Comparison of ENCODE assay signal across 9 cellular contexts in the genomic region with DNA sequence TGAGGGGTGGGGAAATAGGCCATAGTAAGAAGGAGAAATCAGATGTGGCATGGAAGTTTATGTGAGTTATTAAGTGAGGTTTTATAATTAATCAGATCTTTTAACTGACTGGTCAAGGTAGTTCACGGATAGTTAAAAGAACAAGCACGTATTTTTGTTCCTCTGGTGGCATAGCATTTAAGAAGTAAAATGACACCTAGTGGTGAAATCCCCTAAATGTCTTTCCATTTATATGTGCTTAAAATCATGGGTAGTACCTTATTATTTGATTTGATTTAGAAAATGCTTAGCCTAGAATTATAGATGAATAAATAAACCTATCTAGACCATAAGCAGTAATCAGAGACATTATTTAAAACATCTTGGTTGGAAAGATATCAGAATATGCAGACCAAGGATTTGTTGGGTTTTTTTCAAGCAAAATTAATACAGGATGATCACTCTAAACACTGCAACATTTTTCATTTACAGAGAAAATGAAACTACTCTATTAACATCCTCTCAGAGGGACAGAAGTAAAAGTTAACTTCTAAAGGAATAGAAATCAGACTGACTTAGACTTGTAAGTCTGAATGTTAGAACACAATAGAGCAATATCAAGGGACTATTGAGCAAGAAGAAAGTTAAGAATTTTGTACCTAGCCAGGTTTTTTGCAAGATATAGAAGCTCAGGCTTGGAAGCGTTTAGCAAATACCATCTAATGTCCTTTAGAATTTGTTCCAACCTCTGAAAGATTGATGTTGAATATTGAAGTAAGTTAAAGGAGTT.
DNase-seq lines count a peak whose midpoint lies in the region; ATAC-seq and TF ChIP-seq lines count a peak whose summit lies in the region.
"Had no signal": no experiment of that assay in that cellular context is flagged by ENCODE, and none has a peak within 500 bp of the region (broad histone marks: within the 10 kb centered on the region; RNA-seq: fewer than 3 reads in every experiment).

No MANE protein-coding gene starts in this region.

- peak in 2 of 5 donors; percentile 9 to 10 for DNase-seq in CD8-positive, alpha-beta memory T cell
- DNase-seq in HT1080 (ENCODE audit: low read depth) (peak; percentile 26), fibroblast of pulmonary artery (ENCODE audit: low read depth) (peak; percentile 76), progenitor cell of endocrine pancreas (ENCODE audit: low spot score, unreplicated experiment) (no peak)
- no peak for DNase-seq in activated CD4-positive, alpha-beta T cell treated with anti-CD3 and anti-CD28 coated beads, Interleukin-2, amount 50 U/mL, for 4 hours

- H4K20me1 ChIP-seq in SU-DHL-6 (ENCODE audit: low read depth, low read length), result no peaks in the 10 kb centered on the region

- H3K4me3 Mint-ChIP-seq in CD8-positive, alpha-beta memory T cell, result peak overlapping the region in 2 of 7 donors; percentile 26 to 32
- no peak overlapping the region for H3K4me3 Mint-ChIP-seq in progenitor cell of endocrine pancreas (ENCODE audit: low read depth)

- no peaks in the 10 kb centered on the region for H3F3A ChIP-seq in SU-DHL-6 (ENCODE audit: insufficient read depth)

- peaks cover 4 to 43% (median 9%) of the 10 kb centered on the region in 3 donors for H3K36me3 Mint-ChIP-seq in CD8-positive, alpha-beta memory T cell
- peaks cover 11% of the 10 kb centered on the region for H3K36me3 Mint-ChIP-seq in progenitor cell of endocrine pancreas (ENCODE audit: insufficient read depth)

- peaks cover 22 to 39% (median 36%) of the 10 kb centered on the region in 3 donors for H3K4me1 Mint-ChIP-seq in CD8-positive, alpha-beta memory T cell
- H3K4me1 Mint-ChIP-seq in progenitor cell of endocrine pancreas (ENCODE audit: low read depth), result peaks cover 6% of the 10 kb centered on the region

- POLR2A ChIA-PET in CD8-positive, alpha-beta memory T cell (lab: Charles Lee), result no interaction called here

- ATAC-seq in GM19035 (IDR thresholded peaks at IDR 0.05; ENCODE audit: unreplicated experiment), result peak; percentile 77
- ATAC-seq in GM19324 (IDR thresholded peaks at IDR 0.05; ENCODE audit: low FRiP score, unreplicated experiment), result no peak

- H3K4me2 ChIP-seq in SU-DHL-6 (ENCODE audit: low read depth, low read length, poor library complexity, severe bottlenecking), result no peak overlapping the region

- no peak overlapping the region for H3K4me3 ChIP-seq in CD8-positive, alpha-beta memory T cell (ENCODE audit: low read length)
- no peak overlapping the region for H3K4me3 ChIP-seq in SU-DHL-6 (ENCODE audit: insufficient read depth, low read length, poor library complexity, severe bottlenecking)
- no peak overlapping the region for H3K4me3 ChIP-seq in fibroblast of pulmonary artery (replicated peaks; ENCODE audit: low read depth, low read length)
- H3K4me3 ChIP-seq: skin epidermis had no signal

- H3K9me3 ChIP-seq in CD8-positive, alpha-beta memory T cell (ENCODE audit: low read length), result no peaks in the 10 kb centered on the region
- H3K9me3 ChIP-seq in SU-DHL-6 (ENCODE audit: insufficient read depth, low read length), result no peaks in the 10 kb centered on the region

- no peaks in the 10 kb centered on the region for H3K79me2 ChIP-seq in SU-DHL-6 (ENCODE audit: insufficient read depth, low read length)

- H3K9me3 Mint-ChIP-seq in CD8-positive, alpha-beta memory T cell, result no peaks in the 10 kb centered on the region
- H3K9me3 Mint-ChIP-seq in progenitor cell of endocrine pancreas (ENCODE audit: low read depth), result no peaks in the 10 kb centered on the region

- CTCF ChIA-PET in CD8-positive, alpha-beta memory T cell (lab: Charles Lee), result interaction anchor here (1.0 kb wide), 1 partner anchor 12 kb away, joined by 3 read pairs; no protein-coding TSS in a partner anchor

- no peaks in the 10 kb centered on the region for H3K9me2 ChIP-seq in SU-DHL-6 (replicated peaks; ENCODE audit: insufficient read depth, low read length)

- no peaks in the 10 kb centered on the region for H3K27me3 Mint-ChIP-seq in CD8-positive, alpha-beta memory T cell
- H3K27me3 Mint-ChIP-seq in progenitor cell of endocrine pancreas, result no peaks in the 10 kb centered on the region

- H3K36me3 ChIP-seq in CD8-positive, alpha-beta memory T cell (ENCODE audit: insufficient read depth, low read length), result peaks cover 3% of the 10 kb centered on the region
- peaks cover 6% of the 10 kb centered on the region; the same call in 1 of the 2 replicates for H3K36me3 ChIP-seq in SU-DHL-6 (ENCODE audit: low read length)

- H3K4me1 ChIP-seq in CD8-positive, alpha-beta memory T cell (ENCODE audit: insufficient read depth, low read length), result no peaks in the 10 kb centered on the region

- H3K27ac Mint-ChIP-seq in CD8-positive, alpha-beta memory T cell, result peak overlapping the region in 6 of 8 donors; percentile 15 to 83 (median 34)
- no peak overlapping the region for H3K27ac Mint-ChIP-seq in progenitor cell of endocrine pancreas

- peak; percentile 41 for TF ChIP-seq CTCF in SU-DHL-6 (IDR thresholded peaks at IDR 0.05; ENCODE audit: insufficient read depth, low read length, poor library complexity, severe bottlenecking)
- peak; percentile 56 for TF ChIP-seq CTCF in fibroblast of pulmonary artery (IDR thresholded peaks at IDR 0.05; ENCODE audit: low read length, missing control alignments)
- TF ChIP-seq CTCF in progenitor cell of endocrine pancreas (IDR thresholded peaks at IDR 0.05; ENCODE audit: unreplicated experiment), result peak; percentile 57

- no peak overlapping the region for H3K27ac ChIP-seq in CD8-positive, alpha-beta memory T cell (ENCODE audit: low read depth, low read length)
- H3K27ac ChIP-seq in SU-DHL-6 (ENCODE audit: low read depth, low read length), result no peak overlapping the region

- no peak overlapping the region for H3K9ac ChIP-seq in SU-DHL-6 (ENCODE audit: low read length)

- H3K27me3 ChIP-seq in CD8-positive, alpha-beta memory T cell (ENCODE audit: insufficient read depth, low read length, poor library complexity, severe bottlenecking), result no peaks in the 10 kb centered on the region
- H3K27me3 ChIP-seq in SU-DHL-6 (ENCODE audit: low read length), result no peaks in the 10 kb centered on the region

- H2AFZ ChIP-seq in SU-DHL-6 (ENCODE audit: low read depth, low read length, severe bottlenecking), result no peak overlapping the region

Comparison
In these comparisons a context has a peak if more than half of its experiments do, and no peak if none do; other contexts are left out.
1. DNase-seq: peak in HT1080 (single experiment) and fibroblast of pulmonary artery (single experiment); none in progenitor cell of endocrine pancreas (single experiment) and activated CD4-positive, alpha-beta T cell treated with anti-CD3 and anti-CD28 coated beads, Interleukin-2, amount 50 U/mL, for 4 hours (0 of 2).
2. Peak in every context shown above with its lines, with median percentiles within 50 percentile points of each other: CTCF ChIP-seq.